1 cellular context compared by ENCODE assay signal in genomic region chr5:175854231-175855040, GRCh38.
TF ChIP-seq lines count a peak whose summit lies in the region.

No MANE protein-coding gene starts in this region.

TF ChIP-seq in HepG2, 621 proteins besides CTCF, POLR2A, EP300 and RAD21 (continued from another document and continues in another):
- no peak for TF ChIP-seq ZBTB40 (IDR thresholded peaks at IDR 0.05)
- no peak; the same call in 1 of the 2 replicates for TF ChIP-seq ZBTB40 (CRISPR knock-in tag; IDR thresholded peaks at IDR 0.05)
- TF ChIP-seq, protein P1, sequence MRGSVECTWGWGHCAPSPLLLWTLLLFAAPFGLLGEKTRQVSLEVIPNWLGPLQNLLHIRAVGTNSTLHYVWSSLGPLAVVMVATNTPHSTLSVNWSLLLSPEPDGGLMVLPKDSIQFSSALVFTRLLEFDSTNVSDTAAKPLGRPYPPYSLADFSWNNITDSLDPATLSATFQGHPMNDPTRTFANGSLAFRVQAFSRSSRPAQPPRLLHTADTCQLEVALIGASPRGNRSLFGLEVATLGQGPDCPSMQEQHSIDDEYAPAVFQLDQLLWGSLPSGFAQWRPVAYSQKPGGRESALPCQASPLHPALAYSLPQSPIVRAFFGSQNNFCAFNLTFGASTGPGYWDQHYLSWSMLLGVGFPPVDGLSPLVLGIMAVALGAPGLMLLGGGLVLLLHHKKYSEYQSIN (CRISPR knock-in tag; IDR thresholded peaks at IDR 0.05; ENCODE audit: borderline replicate concordance) = no peak
- TF ChIP-seq ARID2 (CRISPR knock-in tag; IDR thresholded peaks at IDR 0.05; ENCODE audit: borderline replicate concordance) = no peak
- TF ChIP-seq, protein P2, sequence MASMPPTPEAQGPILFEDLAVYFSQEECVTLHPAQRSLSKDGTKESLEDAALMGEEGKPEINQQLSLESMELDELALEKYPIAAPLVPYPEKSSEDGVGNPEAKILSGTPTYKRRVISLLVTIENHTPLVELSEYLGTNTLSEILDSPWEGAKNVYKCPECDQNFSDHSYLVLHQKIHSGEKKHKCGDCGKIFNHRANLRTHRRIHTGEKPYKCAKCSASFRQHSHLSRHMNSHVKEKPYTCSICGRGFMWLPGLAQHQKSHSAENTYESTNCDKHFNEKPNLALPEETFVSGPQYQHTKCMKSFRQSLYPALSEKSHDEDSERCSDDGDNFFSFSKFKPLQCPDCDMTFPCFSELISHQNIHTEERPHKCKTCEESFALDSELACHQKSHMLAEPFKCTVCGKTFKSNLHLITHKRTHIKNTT (CRISPR knock-in tag; IDR thresholded peaks at IDR 0.05) = no peak
- TF ChIP-seq ZNF253 (CRISPR knock-in tag; IDR thresholded peaks at IDR 0.05; ENCODE audit: borderline replicate concordance) = no peak
- no peak for TF ChIP-seq ZNF7 (CRISPR knock-in tag; IDR thresholded peaks at IDR 0.05)
- TF ChIP-seq SALL1 (CRISPR knock-in tag; IDR thresholded peaks at IDR 0.05) = peak; percentile 97
- TF ChIP-seq SSRP1 (CRISPR knock-in tag; IDR thresholded peaks at IDR 0.05) = peak; percentile 100
- TF ChIP-seq ZNF782 (CRISPR knock-in tag; IDR thresholded peaks at IDR 0.05; ENCODE audit: borderline replicate concordance) = no peak
- no peak for TF ChIP-seq GLI4 (CRISPR knock-in tag; IDR thresholded peaks at IDR 0.05; ENCODE audit: borderline replicate concordance)
- no peak for TF ChIP-seq ZNF678 (CRISPR knock-in tag; IDR thresholded peaks at IDR 0.05)
- TF ChIP-seq KIAA2018 (CRISPR knock-in tag; IDR thresholded peaks at IDR 0.05; ENCODE audit: borderline replicate concordance) = no peak
- peak; percentile 88 for TF ChIP-seq BCL6 (CRISPR knock-in tag; IDR thresholded peaks at IDR 0.05)
- TF ChIP-seq MXI1 (IDR thresholded peaks at IDR 0.05; ENCODE audit: borderline replicate concordance, low read depth, low read length) = 0 out of 3 replicates have a peak, but pooled peaks have one; percentile 19
- TF ChIP-seq ZNF30 (CRISPR knock-in tag; IDR thresholded peaks at IDR 0.05) = no peak
- no peak for TF ChIP-seq ZNF33A (CRISPR knock-in tag; IDR thresholded peaks at IDR 0.05; ENCODE audit: borderline replicate concordance)
- peak; percentile 74; the same call in 1 of the 2 replicates for TF ChIP-seq DPF2 (CRISPR knock-in tag; IDR thresholded peaks at IDR 0.05; ENCODE audit: borderline replicate concordance, low read depth)
- TF ChIP-seq, protein P3, sequence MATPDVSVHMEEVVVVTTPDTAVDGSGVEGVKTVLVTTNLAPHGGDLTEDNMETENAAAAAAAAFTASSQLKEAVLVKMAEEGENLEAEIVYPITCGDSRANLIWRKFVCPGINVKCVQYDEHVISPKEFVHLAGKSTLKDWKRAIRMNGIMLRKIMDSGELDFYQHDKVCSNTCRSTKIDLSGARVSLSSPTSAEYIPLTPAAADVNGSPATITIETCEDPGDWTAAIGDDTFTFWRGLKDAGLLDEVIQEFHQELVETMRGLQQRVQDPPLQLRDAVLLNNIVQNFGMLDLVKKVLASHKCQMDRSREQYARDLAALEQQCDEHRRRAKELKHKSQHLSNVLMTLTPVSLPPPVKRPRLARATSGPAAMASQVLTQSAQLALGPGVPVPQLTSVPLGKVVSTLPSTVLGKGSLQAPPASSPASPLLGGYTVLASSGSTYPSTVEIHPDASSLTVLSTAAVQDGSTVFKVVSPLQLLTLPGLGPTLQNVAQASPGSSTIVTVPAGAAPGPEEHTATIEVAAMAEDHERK (CRISPR knock-in tag; IDR thresholded peaks at IDR 0.05; ENCODE audit: low read depth) = no peak
- no peak for TF ChIP-seq SMAD9 (CRISPR knock-in tag; IDR thresholded peaks at IDR 0.05)
- peak; percentile 59; the same call in 1 of the 2 replicates for TF ChIP-seq ZNF775 (CRISPR knock-in tag; IDR thresholded peaks at IDR 0.05; ENCODE audit: borderline replicate concordance)
- TF ChIP-seq ZMYM4 (CRISPR knock-in tag; IDR thresholded peaks at IDR 0.05) = peak; percentile 42; the same call in 1 of the 2 replicates
- TF ChIP-seq BCL3 (CRISPR knock-in tag; IDR thresholded peaks at IDR 0.05) = no peak
